13 cellular contexts compared by ENCODE assay signal in genomic region chr12:117582135-117582784, GRCh38.
DNase-seq lines count a peak whose midpoint lies in the region; TF ChIP-seq lines count a peak whose summit lies in the region.
"Had no signal": no experiment of that assay in that cellular context is flagged by ENCODE, and none has a peak within 500 bp of the region (broad histone marks: within the 10 kb centered on the region; RNA-seq: fewer than 3 reads in every experiment).

No MANE protein-coding gene starts in this region.

- DNase-seq in AG10803 (ENCODE audit: low read depth), result peak; percentile 87
- peak; percentile 15 for DNase-seq in GM04503 (ENCODE audit: low read depth)
- DNase-seq in endodermal cell, result peak; percentile 70
- DNase-seq in stimulated activated CD4-positive, alpha-beta T cell treated with anti-CD3 and anti-CD28 coated beads, Interleukin-4, amount 100 ng/mL, for 24 hours, result no peak
- no peak for DNase-seq in NOMO-1 treated with DMSO at 0.1 percent for 48 hours (lab: John Stamatoyannopoulos, UW; ENCODE audit: unreplicated experiment)
- DNase-seq in effector CD8-positive, alpha-beta T cell (lab: John Stamatoyannopoulos, UW), result no peak
- DNase-seq: Calu3; CD4-positive, alpha-beta T cell; DMS 273 treated with DMSO at 0.1 percent for 48 hours; H7 had no signal

- no peaks in the 10 kb centered on the region for H3K36me3 ChIP-seq in endodermal cell (ENCODE audit: control insufficient read depth, insufficient read depth, low read length)

- H3K4me3 ChIP-seq in AG10803 (ENCODE audit: low read length) (no peak overlapping the region), endodermal cell (ENCODE audit: low read length) (no peak overlapping the region)
- H3K4me3 ChIP-seq: A549, K562 had no signal

- H3K9me3 Mint-ChIP-seq in endodermal cell, result no peaks in the 10 kb centered on the region
- H3K9me3 Mint-ChIP-seq: CD4-positive, alpha-beta T cell had no signal

- no peak overlapping the region for H3K27ac ChIP-seq in endodermal cell (ENCODE audit: low read depth, low read length)
- H3K27ac ChIP-seq: A549, HL-60 had no signal

- no peaks in the 10 kb centered on the region for H3K9me3 ChIP-seq in endodermal cell (ENCODE audit: control insufficient read depth, low read length)
- H3K9me3 ChIP-seq: A549 had no signal

- peaks cover 14% of the 10 kb centered on the region for H3K4me1 Mint-ChIP-seq in endodermal cell

- 89 to 90% methylated on average over 8 to 10 of the region's 10 CpGs for WGBS in endodermal cell (ENCODE audit: insufficient coverage in 1 of 2, insufficient read length in 1 of 2), 2 experiments

- H3K9ac ChIP-seq in endodermal cell (ENCODE audit: extremely low read depth, low read length, poor library complexity, severe bottlenecking), result no peak overlapping the region

- TF ChIP-seq CTCF in AG10803 (conservative IDR thresholded peaks at IDR 0.05; ENCODE audit: low read length), result no peak
- TF ChIP-seq CTCF in endodermal cell (conservative IDR thresholded peaks at IDR 0.05), result no peak

- H3K4me3 Mint-ChIP-seq in endodermal cell, result no peak overlapping the region
- H3K4me3 Mint-ChIP-seq: CD4-positive, alpha-beta T cell had no signal

- no peak overlapping the region for H3K27ac Mint-ChIP-seq in endodermal cell
- H3K27ac Mint-ChIP-seq: CD4-positive, alpha-beta T cell had no signal

- H3K27me3 ChIP-seq in endodermal cell (ENCODE audit: control insufficient read depth, insufficient read depth, low read length, poor library complexity, severe bottlenecking), result no peaks in the 10 kb centered on the region

- H3K36me3 Mint-ChIP-seq in endodermal cell (ENCODE audit: low read depth), result no peaks in the 10 kb centered on the region

- H3K27me3 Mint-ChIP-seq in endodermal cell (ENCODE audit: insufficient read depth), result peaks cover 3% of the 10 kb centered on the region

- H3K4me1 ChIP-seq in endodermal cell (ENCODE audit: control insufficient read depth, insufficient read depth, low read length), result no peaks in the 10 kb centered on the region

Comparison
In these comparisons a context has a peak if more than half of its experiments do, and no peak if none do; other contexts are left out.
1. DNase-seq: peak in AG10803 (single experiment), GM04503 (single experiment) and endodermal cell (single experiment); none in stimulated activated CD4-positive, alpha-beta T cell treated with anti-CD3 and anti-CD28 coated beads, Interleukin-4, amount 100 ng/mL, for 24 hours (single experiment), NOMO-1 treated with DMSO at 0.1 percent for 48 hours (single experiment) and effector CD8-positive, alpha-beta T cell (single experiment).